1 cellular context compared by ENCODE assay signal in the genomic region with DNA sequence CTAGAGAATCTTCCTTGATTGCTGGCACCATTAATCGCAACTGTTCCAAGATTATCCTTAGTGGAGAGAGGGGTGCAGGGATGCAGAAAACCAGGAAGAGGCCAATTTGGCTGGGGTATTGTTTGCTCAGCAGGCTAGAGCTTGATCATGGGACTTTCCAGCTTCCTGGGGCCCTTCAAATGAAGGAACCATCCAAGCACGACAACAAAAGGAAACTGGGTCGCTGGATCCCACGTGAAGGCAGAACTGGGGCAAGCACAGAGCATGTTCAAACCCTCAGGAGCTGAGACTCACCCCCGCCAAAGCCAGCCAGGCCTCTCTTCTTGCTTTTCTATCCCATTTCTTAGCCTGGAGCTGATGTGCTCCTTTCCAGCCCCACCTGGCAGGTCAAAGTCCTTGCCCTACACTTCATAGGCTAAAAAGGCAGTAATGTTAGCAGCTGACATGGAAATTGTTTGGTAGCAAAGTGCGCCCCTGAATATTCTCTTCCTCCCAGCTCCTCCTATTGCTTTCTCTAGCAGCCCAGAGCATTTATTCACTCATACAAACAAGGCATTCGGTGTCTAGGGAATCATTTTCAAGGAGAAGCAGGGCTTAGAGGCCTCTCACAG.
TF ChIP-seq lines count a peak whose summit lies in the region.

No MANE protein-coding gene starts in this region.

TF ChIP-seq in SK-N-SH, 30 proteins besides CTCF, POLR2A, EP300 and RAD21 (continued from another document):
- TF ChIP-seq ZBTB33 (IDR thresholded peaks at IDR 0.05; ENCODE audit: borderline replicate concordance, low read depth) (no peak), GABPA (IDR thresholded peaks at IDR 0.05; ENCODE audit: low read depth) (no peak), CHD2 (IDR thresholded peaks at IDR 0.05; ENCODE audit: low read length, partially characterized antibody) (no peak), GATA2 (CRISPR knock-in tag; IDR thresholded peaks at IDR 0.05) (no peak), EZH2phosphoT487 (IDR thresholded peaks at IDR 0.05; ENCODE audit: borderline replicate concordance, low read depth) (no peak)
